Comparison of ENCODE assay signal across 8 cellular contexts in the genomic region with DNA sequence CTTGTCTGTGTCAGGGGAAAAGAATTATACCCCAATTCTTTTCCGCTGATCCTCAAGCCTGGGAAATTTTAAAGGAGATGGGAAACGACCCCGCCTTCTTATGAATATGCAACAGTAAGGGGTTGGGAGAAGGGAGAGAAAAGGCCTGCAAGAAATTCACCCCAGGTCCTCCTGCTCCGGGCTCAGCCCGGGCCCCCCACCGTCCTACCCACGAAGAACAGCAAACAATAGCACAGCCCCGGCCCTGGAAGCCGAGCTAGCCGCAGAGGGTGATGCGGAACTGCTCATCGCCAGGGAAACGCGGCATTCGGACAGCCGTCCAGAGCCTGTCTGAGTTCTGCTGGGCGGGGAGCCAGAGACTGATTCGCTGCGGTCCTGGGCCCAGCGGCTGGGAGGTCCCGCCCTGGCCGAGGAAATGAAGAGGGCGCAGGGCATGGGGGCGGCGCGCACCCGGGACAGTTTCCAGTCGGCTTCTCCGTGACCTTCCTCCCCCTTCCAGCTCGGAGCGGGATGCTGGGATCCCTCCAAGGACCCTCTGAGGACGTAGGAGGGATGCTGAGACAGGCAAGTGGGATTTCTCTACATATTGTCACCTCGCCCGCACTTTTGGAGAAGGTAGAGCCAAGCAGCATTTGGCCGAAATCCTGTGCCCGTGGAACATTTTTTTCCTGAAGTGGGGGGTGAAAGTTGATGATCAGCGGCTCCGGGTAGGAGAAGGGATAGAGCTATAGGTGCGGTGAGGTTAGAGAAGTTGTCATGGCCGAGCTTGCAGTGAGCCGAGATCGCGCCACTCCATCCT.
A peak's percentile ranks its signal among the peaks of the same experiment; 100 is the strongest.
DNase-seq lines count a peak whose midpoint lies in the region; ATAC-seq and TF ChIP-seq lines count a peak whose summit lies in the region.

No MANE protein-coding gene starts in this region.

- H3K27ac Mint-ChIP-seq in HFFc6 = peak overlapping the region; percentile 99
- H3K27ac Mint-ChIP-seq in activated T-cell treated with anti-CD3 and anti-CD28 coated beads, Interleukin-2, amount 50 U/mL, for 72 hours = peak overlapping the region; percentile 56

- H3K4me1 ChIP-seq in mucosa of stomach (ENCODE audit: control insufficient read depth, insufficient read depth, low read length) (peaks cover 9% of the 10 kb centered on the region), thoracic aorta (ENCODE audit: control insufficient read depth in 1 of 2, low read depth in 2 of 2) (no peaks in the 10 kb centered on the region)

- DNase-seq in SIG-M5 treated with dmso at 0.1 percent for 504 hours (lab: John Stamatoyannopoulos, UW; ENCODE audit: unreplicated experiment) (peak; percentile 20), SIG-M5 (lab: John Stamatoyannopoulos, UW) (no peak), HFFc6 (peak; percentile 79), NCI-H1930 (lab: John Stamatoyannopoulos, UW) (peak; percentile 22 to 46), fibroblast of gingiva (ENCODE audit: low read depth) (peak; percentile 65), thoracic aorta (ENCODE audit: low spot score) (peak; percentile 24)
- peak; percentile 40 to 48 for DNase-seq in activated T-cell treated with anti-CD3 and anti-CD28 coated beads, Interleukin-2, amount 50 U/mL, for 72 hours

- H3K9me3 ChIP-seq in mucosa of stomach (ENCODE audit: control insufficient read depth, low read length) (no peaks in the 10 kb centered on the region), thoracic aorta (no peaks in the 10 kb centered on the region)

- peak overlapping the region; percentile 27 for H3K4me3 ChIP-seq in mucosa of stomach (ENCODE audit: low read length)
- H3K4me3 ChIP-seq in thoracic aorta = peak overlapping the region; percentile 87

- H3K27ac ChIP-seq in thoracic aorta = no peak overlapping the region

- peaks cover 17% of the 10 kb centered on the region for H3K4me1 Mint-ChIP-seq in HFFc6 (ENCODE audit: low read depth)
- H3K4me1 Mint-ChIP-seq in activated T-cell treated with anti-CD3 and anti-CD28 coated beads, Interleukin-2, amount 50 U/mL, for 72 hours (ENCODE audit: low read depth) = peaks cover 23% of the 10 kb centered on the region

- H3K4me3 Mint-ChIP-seq in HFFc6 = peak overlapping the region; percentile 100
- H3K4me3 Mint-ChIP-seq in activated T-cell treated with anti-CD3 and anti-CD28 coated beads, Interleukin-2, amount 50 U/mL, for 72 hours = peak overlapping the region; percentile 85 to 96

- peak; percentile 70 to 81 for ATAC-seq in activated T-cell treated with anti-CD3 and anti-CD28 coated beads, Interleukin-2, amount 50 U/mL, for 72 hours (replicated peaks in 1 of 2)
- ATAC-seq in thoracic aorta (ENCODE audit: insufficient number of reproducible peaks, low FRiP score, low read depth) = peak; percentile 46

- TF ChIP-seq CTCF in HFFc6 (IDR thresholded peaks at IDR 0.05) (no peak), thoracic aorta (IDR thresholded peaks at IDR 0.05) (no peak)

- peaks cover 18% of the 10 kb centered on the region for H3K27me3 ChIP-seq in mucosa of stomach (ENCODE audit: control insufficient read depth, insufficient read depth, low read length)
- no peaks in the 10 kb centered on the region for H3K27me3 ChIP-seq in thoracic aorta (replicated peaks; ENCODE audit: insufficient read depth)

- no peaks in the 10 kb centered on the region for H3K9me3 Mint-ChIP-seq in HFFc6
- H3K9me3 Mint-ChIP-seq in activated T-cell treated with anti-CD3 and anti-CD28 coated beads, Interleukin-2, amount 50 U/mL, for 72 hours = no peaks in the 10 kb centered on the region

- H3K9ac ChIP-seq in mucosa of stomach (ENCODE audit: low read length) = peak overlapping the region; percentile 49

- H3K27me3 Mint-ChIP-seq in HFFc6 (ENCODE audit: insufficient read depth) = no peaks in the 10 kb centered on the region
- peaks cover 16% of the 10 kb centered on the region for H3K27me3 Mint-ChIP-seq in activated T-cell treated with anti-CD3 and anti-CD28 coated beads, Interleukin-2, amount 50 U/mL, for 72 hours (ENCODE audit: low read depth)

- H3K36me3 Mint-ChIP-seq in HFFc6 (ENCODE audit: low read depth) = no peaks in the 10 kb centered on the region
- H3K36me3 Mint-ChIP-seq in activated T-cell treated with anti-CD3 and anti-CD28 coated beads, Interleukin-2, amount 50 U/mL, for 72 hours (ENCODE audit: insufficient read depth in 2 of 2) = peaks cover 3% of the 10 kb centered on the region in 2 donors

- no peaks in the 10 kb centered on the region for H3K36me3 ChIP-seq in mucosa of stomach (ENCODE audit: control insufficient read depth, insufficient read depth, low read length)
- no peaks in the 10 kb centered on the region for H3K36me3 ChIP-seq in thoracic aorta
